Comparison of ENCODE assay signal across 21 cellular contexts in the genomic region with DNA sequence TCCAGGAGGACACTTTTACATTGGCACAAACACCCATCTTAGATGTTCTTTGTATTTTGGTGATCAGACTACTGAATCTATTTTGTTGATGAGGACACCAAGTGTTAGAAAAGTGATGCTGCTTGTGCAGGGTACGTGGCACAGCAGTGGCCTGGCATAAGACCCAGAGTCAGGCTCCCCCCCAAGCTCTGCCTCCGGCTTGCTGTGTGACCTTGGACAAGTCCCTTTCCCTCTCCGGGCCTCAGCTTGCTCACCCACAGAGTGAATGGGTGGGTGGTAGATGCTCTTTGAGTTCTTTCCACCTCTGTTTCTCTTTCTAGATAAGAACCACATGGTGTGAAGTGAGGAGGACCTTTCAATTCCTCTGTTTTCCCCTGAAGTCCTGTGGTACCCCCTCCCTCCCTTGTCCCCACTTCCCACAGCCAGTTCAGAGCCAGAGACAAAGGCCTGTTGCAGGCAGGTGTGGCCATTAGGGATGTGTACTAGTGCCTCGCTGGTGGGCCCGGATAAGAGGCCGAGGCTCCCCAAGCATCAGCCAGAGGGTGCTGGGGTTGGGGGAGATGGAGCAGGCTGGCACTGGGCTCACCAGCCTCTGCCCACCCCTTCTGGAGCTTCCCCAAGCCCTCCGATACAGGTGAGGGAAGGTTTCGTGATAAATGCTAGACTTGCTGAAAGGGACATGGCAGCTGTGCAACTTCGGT. TPM values are rescaled to one million over a fixed set of nuclear protein-coding genes. Genes with fewer than 3 reads are reported as not detected.
DNase-seq lines count a peak whose midpoint lies in the region; ATAC-seq and TF ChIP-seq lines count a peak whose summit lies in the region.
"Had no signal": no experiment of that assay in that cellular context is flagged by ENCODE, and none has a peak within 500 bp of the region (broad histone marks: within the 10 kb centered on the region; RNA-seq: fewer than 3 reads in every experiment).

No MANE protein-coding gene starts in this region.

- H3K36me3 ChIP-seq in heart left ventricle (no peaks in the 10 kb centered on the region), upper lobe of left lung (peaks cover 0 to 12% (median 0%) of the 10 kb centered on the region in 4 donors)
- H3K36me3 ChIP-seq: esophagus muscularis mucosa, HAP-1 had no signal

- ATAC-seq in heart left ventricle (no peak), Right ventricle myocardium superior (ENCODE audit: poor library complexity) (no peak), upper lobe of left lung (ENCODE audit: low FRiP score in 2 of 2) (no peak), HG03108 (IDR thresholded peaks at IDR 0.05; ENCODE audit: unreplicated experiment) (no peak)
- ATAC-seq: body of pancreas had no signal

- TF ChIP-seq POLR2A in heart left ventricle (IDR thresholded peaks at IDR 0.05) (no peak), upper lobe of left lung (IDR thresholded peaks at IDR 0.05) (no peak)

- TF ChIP-seq EP300 in upper lobe of left lung (IDR thresholded peaks at IDR 0.05), result no peak

- DNase-seq in heart left ventricle (peak in 1 of 5 donors; percentile 23), Right ventricle myocardium superior (no peak), coronary artery (ENCODE audit: low spot score) (no peak), nephron progenitor cell (no peak), upper lobe of left lung (no peak), EL (no peak), SHP77 treated with DMSO at 0.1 percent for 48 hours (lab: John Stamatoyannopoulos, UW) (no peak)
- DNase-seq: body of pancreas; CD4-positive, CD25-positive, alpha-beta regulatory T cell; immature natural killer cell; KG1; NCI-H1048; NCI-H526; occipital lobe; OCI-M1; stimulated activated CD4-positive, alpha-beta T cell treated with anti-CD3 and anti-CD28 coated beads, Interleukin-4, amount 100 ng/mL, for 24 hours; T-helper 9 cell had no signal

- peak overlapping the region; percentile 93 for H3K27ac Mint-ChIP-seq in nephron progenitor cell
- H3K27ac Mint-ChIP-seq: immature natural killer cell had no signal

- H3K27me3 Mint-ChIP-seq in nephron progenitor cell (ENCODE audit: low read depth, poor library complexity), result peaks cover 4% of the 10 kb centered on the region
- H3K27me3 Mint-ChIP-seq: CD4-positive, CD25-positive, alpha-beta regulatory T cell had no signal

- intact Hi-C loops in heart left ventricle (cut with DNase I), result loop anchor here in 2 of 10 donors (2.0 to 5.0 kb wide), 2 partner anchors 33 to 43 kb away; a partner anchor contains a TSS
- intact Hi-C loops in Right ventricle myocardium superior (cut with DNase I), result no loop called here

- H3K9me3 Mint-ChIP-seq in nephron progenitor cell, result no peaks in the 10 kb centered on the region
- H3K9me3 Mint-ChIP-seq: CD4-positive, CD25-positive, alpha-beta regulatory T cell; immature natural killer cell had no signal

- H3K27ac ChIP-seq in heart left ventricle (peak overlapping the region; percentile 0 to 71 (median 44)), coronary artery (peak overlapping the region; percentile 51 to 86), upper lobe of left lung (peak overlapping the region; percentile 41 to 73 (median 59))
- H3K27ac ChIP-seq: body of pancreas, SK-N-MC had no signal

- H3K4me3 Mint-ChIP-seq in nephron progenitor cell, result peak overlapping the region; percentile 43
- H3K4me3 Mint-ChIP-seq: CD4-positive, CD25-positive, alpha-beta regulatory T cell; immature natural killer cell had no signal

- peaks cover 14% of the 10 kb centered on the region for H3K36me3 Mint-ChIP-seq in nephron progenitor cell (ENCODE audit: low read depth)
- H3K36me3 Mint-ChIP-seq: CD4-positive, CD25-positive, alpha-beta regulatory T cell; immature natural killer cell had no signal

- no peak overlapping the region for H3K4me3 ChIP-seq in heart left ventricle
- no peak overlapping the region for H3K4me3 ChIP-seq in coronary artery
- peak overlapping the region in 1 of 4 donors; percentile 21 for H3K4me3 ChIP-seq in upper lobe of left lung
- H3K4me3 ChIP-seq: body of pancreas, esophagus muscularis mucosa, HAP-1, SK-N-MC had no signal

- WGBS in heart left ventricle, 4 donors, result 64 to 77% (median 73%) methylated on average over 9 of the region's 9 CpGs
- WGBS in upper lobe of left lung, 2 donors, result 70 to 84% methylated on average over 8 to 9 of the region's 9 CpGs

- H3K4me1 Mint-ChIP-seq in nephron progenitor cell, result peaks cover 83% of the 10 kb centered on the region
- H3K4me1 Mint-ChIP-seq: immature natural killer cell had no signal

- TF ChIP-seq CTCF in heart left ventricle (IDR thresholded peaks at IDR 0.05) (no peak), coronary artery (IDR thresholded peaks at IDR 0.05) (no peak), nephron progenitor cell (IDR thresholded peaks at IDR 0.05) (no peak), upper lobe of left lung (IDR thresholded peaks at IDR 0.05) (no peak)

- no peaks in the 10 kb centered on the region for H3K27me3 ChIP-seq in heart left ventricle
- no peaks in the 10 kb centered on the region for H3K27me3 ChIP-seq in upper lobe of left lung
- H3K27me3 ChIP-seq: body of pancreas, esophagus muscularis mucosa had no signal

- H3K4me1 ChIP-seq in heart left ventricle (peaks cover 0 to 95% (median 73%) of the 10 kb centered on the region in 12 donors), upper lobe of left lung (peaks cover 69 to 94% (median 92%) of the 10 kb centered on the region in 4 donors)

- H3K9me3 ChIP-seq in heart left ventricle (no peaks in the 10 kb centered on the region), upper lobe of left lung (no peaks in the 10 kb centered on the region)
- H3K9me3 ChIP-seq: body of pancreas, esophagus muscularis mucosa, HAP-1 had no signal

RNA-seq across cellular contexts. Expression of a gene that starts 43.6 kb away (rescaled TPM):
- total RNA-seq in heart left ventricle (10 to 100 TPM; 14.4 to 65.9 (median 20.8) TPM), Right ventricle myocardium superior (14.1 TPM), upper lobe of left lung (100 to 1,000 TPM in 3 of 6 donors, 10 to 100 TPM in 3; 76.6 to 377 (median 102) TPM)
- polyA plus RNA-seq in heart left ventricle, result 10 to 100 TPM; 10.4 to 19.0 TPM
- polyA plus RNA-seq: CD4-positive, CD25-positive, alpha-beta regulatory T cell; immature natural killer cell had no signal
